ENCODE assay signal across 5 cellular contexts in the genomic region with DNA sequence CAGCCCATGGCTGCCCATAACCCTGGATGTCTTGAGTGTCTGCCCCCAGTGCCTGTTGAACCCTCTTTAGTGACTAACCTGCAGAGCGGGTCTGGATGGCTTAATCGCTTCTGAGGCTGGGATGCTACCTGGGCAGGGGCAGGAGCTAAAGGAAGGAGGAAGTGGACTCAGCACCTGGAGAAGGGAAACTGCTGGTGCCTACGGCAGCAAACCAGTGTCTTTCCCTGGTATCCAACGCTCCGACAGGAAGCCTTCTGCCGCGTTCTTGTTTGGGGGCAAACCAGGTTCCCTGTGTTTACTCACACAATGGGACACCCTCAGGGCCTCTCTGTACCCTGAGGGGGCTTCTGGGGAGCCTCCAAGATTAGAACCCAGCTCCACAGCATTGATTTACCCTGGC. TPM values are rescaled to one million over a fixed set of nuclear protein-coding genes. Genes with fewer than 3 reads are reported as not detected.
"Had no signal": no experiment of that assay in that cellular context is flagged by ENCODE, and none has a peak within 500 bp of the region (broad histone marks: within the 10 kb centered on the region; RNA-seq: fewer than 3 reads in every experiment).

No MANE protein-coding gene starts in this region.

- H3K4me3 ChIP-seq: GM23248, K562 had no signal

- H3K27ac ChIP-seq: GM23248 had no signal

- ATAC-seq: K562 had no signal

- DNase-seq: GM23248, GOT3, HCEC 1CT, IMR-90 had no signal

RNA-seq across cellular contexts. Expression of a gene that starts 38.1 kb away (rescaled TPM):
- total RNA-seq: GM23248, IMR-90 had no signal
- polyA plus RNA-seq: GM23248, IMR-90 had no signal
